8 cellular contexts compared by ENCODE assay signal in the genomic region with DNA sequence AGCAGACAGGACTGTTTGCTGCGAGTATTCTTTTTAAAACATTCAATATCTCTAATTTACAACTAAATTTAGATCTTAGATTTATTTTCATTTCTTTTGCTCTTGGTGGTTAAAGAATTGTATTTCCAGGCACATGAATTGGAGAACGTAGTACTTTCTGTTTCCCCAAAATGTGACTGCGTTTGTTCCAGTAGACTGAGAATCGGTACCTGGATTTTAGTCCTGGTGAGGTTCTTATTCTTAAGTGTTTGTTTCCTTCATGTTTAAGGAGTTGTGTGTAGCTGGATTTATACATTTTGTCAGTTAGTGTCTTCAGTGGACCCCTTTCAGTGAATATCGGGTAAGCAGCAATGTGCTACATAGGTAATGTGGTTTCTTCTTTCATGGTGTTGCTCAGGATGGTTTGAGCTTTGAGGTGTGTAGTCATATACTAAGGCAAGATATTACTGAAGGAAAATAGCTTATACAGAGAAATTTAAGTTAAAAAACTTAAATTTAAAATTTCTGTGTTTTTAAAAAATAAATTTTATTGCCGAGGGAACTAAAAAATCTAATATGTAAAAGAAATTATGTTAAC. TPM values are rescaled to one million over a fixed set of nuclear protein-coding genes. Genes with fewer than 3 reads are reported as not detected.
DNase-seq lines count a peak whose midpoint lies in the region; ATAC-seq and TF ChIP-seq lines count a peak whose summit lies in the region.

No MANE protein-coding gene starts in this region.

- peaks cover 28% of the 10 kb centered on the region for H3K36me3 Mint-ChIP-seq in activated naive CD4-positive, alpha-beta T cell treated with anti-CD3 and anti-CD28 coated beads, Interleukin-2, amount 10 ng/mL, durations not matched to agents 7 days and 5 days
- H3K36me3 Mint-ChIP-seq in activated naive CD4-positive, alpha-beta T cell treated with anti-CD3 and anti-CD28 coated beads, Interleukin-2, amount 50 U/mL, for 72 hours = peaks cover 16 to 35% of the 10 kb centered on the region in 2 donors

- H3K4me1 ChIP-seq in upper lobe of right lung (peaks cover 39% of the 10 kb centered on the region), mucosa of descending colon (ENCODE audit: low read depth) (peaks cover 49% of the 10 kb centered on the region)

- DNase-seq in activated naive CD4-positive, alpha-beta T cell treated with anti-CD3 and anti-CD28 coated beads, Interleukin-2, amount 10 ng/mL, durations not matched to agents 7 days and 5 days = no peak
- no peak for DNase-seq in activated naive CD4-positive, alpha-beta T cell treated with anti-CD3 and anti-CD28 coated beads, Interleukin-2, amount 50 U/mL, for 16 hours
- no peak for DNase-seq in activated naive CD4-positive, alpha-beta T cell treated with anti-CD3 and anti-CD28 coated beads, Interleukin-2, amount 50 U/mL, for 72 hours (ENCODE audit: low spot score in 2 of 2)
- DNase-seq in kidney epithelial cell (ENCODE audit: low read depth) (no peak), upper lobe of right lung (no peak), mucosa of descending colon (no peak)
- DNase-seq in activated CD4-positive, CD25-positive, alpha-beta regulatory T cell (lab: John Stamatoyannopoulos, UW) = no peak

- H3K27me3 Mint-ChIP-seq in activated naive CD4-positive, alpha-beta T cell treated with anti-CD3 and anti-CD28 coated beads, Interleukin-2, amount 10 ng/mL, durations not matched to agents 7 days and 5 days = no peaks in the 10 kb centered on the region

- CTCF ChIA-PET in activated naive CD4-positive, alpha-beta T cell treated with anti-CD3 and anti-CD28 coated beads, Interleukin-2, amount 10 ng/mL, durations not matched to agents 7 days and 5 days (lab: Charles Lee) = no interaction called here

- no peaks in the 10 kb centered on the region for H3K9me3 ChIP-seq in upper lobe of right lung
- no peaks in the 10 kb centered on the region for H3K9me3 ChIP-seq in mucosa of descending colon

- no peaks in the 10 kb centered on the region for H3K9me3 Mint-ChIP-seq in activated naive CD4-positive, alpha-beta T cell treated with anti-CD3 and anti-CD28 coated beads, Interleukin-2, amount 10 ng/mL, durations not matched to agents 7 days and 5 days
- H3K9me3 Mint-ChIP-seq in activated naive CD4-positive, alpha-beta T cell treated with anti-CD3 and anti-CD28 coated beads, Interleukin-2, amount 50 U/mL, for 72 hours = no peaks in the 10 kb centered on the region

- H3K4me3 Mint-ChIP-seq in activated naive CD4-positive, alpha-beta T cell treated with anti-CD3 and anti-CD28 coated beads, Interleukin-2, amount 10 ng/mL, durations not matched to agents 7 days and 5 days = peak overlapping the region; percentile 78

- H3K36me3 ChIP-seq in kidney epithelial cell (ENCODE audit: control insufficient read depth, insufficient read depth, low read length) = no peaks in the 10 kb centered on the region
- no peaks in the 10 kb centered on the region for H3K36me3 ChIP-seq in upper lobe of right lung
- H3K36me3 ChIP-seq in mucosa of descending colon (ENCODE audit: low read depth) = peaks cover 4% of the 10 kb centered on the region

- intact Hi-C loops in upper lobe of right lung (cut with DNase I) = no loop called here
- intact Hi-C loops in mucosa of descending colon (cut with DNase I, micrococcal nuclease) = no loop called here

- H3K27me3 ChIP-seq in kidney epithelial cell (ENCODE audit: control insufficient read depth, insufficient read depth, low read length) = no peaks in the 10 kb centered on the region
- no peaks in the 10 kb centered on the region for H3K27me3 ChIP-seq in upper lobe of right lung

- peak; percentile 35 to 42 for ATAC-seq in activated naive CD4-positive, alpha-beta T cell treated with anti-CD3 and anti-CD28 coated beads, Interleukin-2, amount 50 U/mL, for 72 hours
- ATAC-seq in upper lobe of right lung (no peak), mucosa of descending colon (no peak), HG03175 (IDR thresholded peaks at IDR 0.05; ENCODE audit: unreplicated experiment) (no peak)

- peak overlapping the region; percentile 87 for H3K27ac Mint-ChIP-seq in activated naive CD4-positive, alpha-beta T cell treated with anti-CD3 and anti-CD28 coated beads, Interleukin-2, amount 10 ng/mL, durations not matched to agents 7 days and 5 days
- peak overlapping the region; percentile 94 to 95 for H3K27ac Mint-ChIP-seq in activated naive CD4-positive, alpha-beta T cell treated with anti-CD3 and anti-CD28 coated beads, Interleukin-2, amount 50 U/mL, for 72 hours

- TF ChIP-seq CTCF in kidney epithelial cell (IDR thresholded peaks at IDR 0.05; ENCODE audit: insufficient read depth, low read length, poor library complexity, severe bottlenecking) = no peak
- TF ChIP-seq CTCF in upper lobe of right lung (IDR thresholded peaks at IDR 0.05) = no peak
- TF ChIP-seq CTCF in mucosa of descending colon (IDR thresholded peaks at IDR 0.05) = no peak

- H3K4me3 ChIP-seq in kidney epithelial cell (ENCODE audit: low read depth, low read length) = peak overlapping the region; percentile 81
- peak overlapping the region; percentile 72 for H3K4me3 ChIP-seq in upper lobe of right lung
- no peak overlapping the region for H3K4me3 ChIP-seq in mucosa of descending colon

- peaks cover 68% of the 10 kb centered on the region for H3K4me1 Mint-ChIP-seq in activated naive CD4-positive, alpha-beta T cell treated with anti-CD3 and anti-CD28 coated beads, Interleukin-2, amount 10 ng/mL, durations not matched to agents 7 days and 5 days

- peak overlapping the region; percentile 96 for H3K27ac ChIP-seq in upper lobe of right lung

RNA-seq across cellular contexts. Expression of a gene that starts 6.8 kb away (rescaled TPM):
- 10 to 100 TPM; 51.1 to 56.5 TPM for total RNA-seq in activated naive CD4-positive, alpha-beta T cell treated with anti-CD3 and anti-CD28 coated beads, Interleukin-2, amount 50 U/mL, for 72 hours
- total RNA-seq in kidney epithelial cell (22.2 and 27.8 TPM in 2 replicates), upper lobe of right lung (43.8 TPM), mucosa of descending colon (10 to 100 TPM; 73.2 to 78.2 (median 77.2) TPM)

RNA-seq across cellular contexts. Expression of a gene that starts 7.0 kb away (rescaled TPM):
- 1 to 10 TPM; 1.7 to 3.0 TPM for total RNA-seq in activated naive CD4-positive, alpha-beta T cell treated with anti-CD3 and anti-CD28 coated beads, Interleukin-2, amount 50 U/mL, for 72 hours
- total RNA-seq in kidney epithelial cell (2.7 and 4.5 TPM in 2 replicates), upper lobe of right lung (10.2 TPM), mucosa of descending colon (10 to 100 TPM; 14.8 to 38.0 (median 25.1) TPM)

Comparison
In these comparisons a context has a peak if more than half of its experiments do, and no peak if none do; other contexts are left out.
1. ATAC-seq: peak in activated naive CD4-positive, alpha-beta T cell treated with anti-CD3 and anti-CD28 coated beads, Interleukin-2, amount 50 U/mL, for 72 hours (2 of 2); none in upper lobe of right lung (single experiment), mucosa of descending colon (single experiment) and HG03175 (single experiment).